ENCODE assay signal across 13 cellular contexts in genomic region chr1:85148524-85149250, GRCh38. TPM values are rescaled to one million over a fixed set of nuclear protein-coding genes. Genes with fewer than 3 reads are reported as not detected.
DNase-seq lines count a peak whose midpoint lies in the region; ATAC-seq and TF ChIP-seq lines count a peak whose summit lies in the region.
"Had no signal": no experiment of that assay in that cellular context is flagged by ENCODE, and none has a peak within 500 bp of the region (broad histone marks: within the 10 kb centered on the region; RNA-seq: fewer than 3 reads in every experiment).

No MANE protein-coding gene starts in this region.

- no peaks in the 10 kb centered on the region for H3K27me3 ChIP-seq in upper lobe of left lung
- peaks cover 8% of the 10 kb centered on the region; the same call in 1 of the 2 replicates for H3K27me3 ChIP-seq in SK-N-SH (ENCODE audit: insufficient read depth)
- H3K27me3 ChIP-seq: BLaER1 treated with 17β-estradiol and CSF1 and Interleukin-3, amounts not matched to agents 10 nM and 100 nM; brain microvascular endothelial cell had no signal

- TF ChIP-seq CTCF in upper lobe of left lung (IDR thresholded peaks at IDR 0.05) (no peak), SK-N-SH (IDR thresholded peaks at IDR 0.05) (no peak), OCI-LY7 (conservative IDR thresholded peaks at IDR 0.05; ENCODE audit: low read length) (no peak)

- no peaks in the 10 kb centered on the region for H3F3A ChIP-seq in SK-N-SH (replicated peaks; ENCODE audit: insufficient read depth)

- H3K9me2 ChIP-seq in SK-N-SH (no peaks in the 10 kb centered on the region), OCI-LY7 (ENCODE audit: insufficient read depth, low read length) (no peaks in the 10 kb centered on the region)

- intact Hi-C loops in activated naive CD4-positive, alpha-beta T cell treated with anti-CD3 and anti-CD28 coated beads for 36 hours (cut with micrococcal nuclease), result loop anchor here (2.0 kb wide), 1 partner anchor 52 kb away; the partner anchor contains the start of gene SYDE2
- intact Hi-C loops in OCI-LY7 (cut with micrococcal nuclease; ENCODE audit: unreplicated experiment), result no loop called here

- no peak for TF ChIP-seq RAD21 in SK-N-SH (IDR thresholded peaks at IDR 0.05; ENCODE audit: low read length)

- no peak for TF ChIP-seq POLR2A in upper lobe of left lung (IDR thresholded peaks at IDR 0.05)

- no peak overlapping the region for H3K9ac ChIP-seq in SK-N-SH
- H3K9ac ChIP-seq: BLaER1 treated with 17β-estradiol and CSF1 and Interleukin-3, amounts not matched to agents 10 nM and 100 nM had no signal

- H2AFZ ChIP-seq in SK-N-SH (ENCODE audit: low read depth), result no peak overlapping the region
- no peak overlapping the region for H2AFZ ChIP-seq in OCI-LY7 (ENCODE audit: low read length)

- no peaks in the 10 kb centered on the region for H3K27me3 Mint-ChIP-seq in activated naive CD4-positive, alpha-beta T cell treated with anti-CD3 and anti-CD28 coated beads for 36 hours (ENCODE audit: low read depth)
- H3K27me3 Mint-ChIP-seq in T-helper 2 cell treated with Interferon-gamma antibody and Interleukin-4, amounts not matched to agents 5 μg/mL and 100 μg/mL, for 36 hours (ENCODE audit: low read depth), result no peaks in the 10 kb centered on the region
- peaks cover 4 to 6% of the 10 kb centered on the region in 2 donors for H3K27me3 Mint-ChIP-seq in stimulated activated naive B cell treated with anti-CD40 and anti-IgM and Interleukin-4, amounts not matched to agents 10 μg/mL and 1 μg/mL and 100 μg/mL, for 72 hours

- H3K36me3 Mint-ChIP-seq in activated naive CD4-positive, alpha-beta T cell treated with anti-CD3 and anti-CD28 coated beads for 36 hours (ENCODE audit: low read depth), result peaks cover 1% of the 10 kb centered on the region
- peaks cover 2% of the 10 kb centered on the region for H3K36me3 Mint-ChIP-seq in T-helper 2 cell treated with Interferon-gamma antibody and Interleukin-4, amounts not matched to agents 5 μg/mL and 100 μg/mL, for 36 hours (ENCODE audit: low read depth)
- H3K36me3 Mint-ChIP-seq in stimulated activated naive B cell treated with anti-CD40 and anti-IgM and Interleukin-4, amounts not matched to agents 10 μg/mL and 1 μg/mL and 100 μg/mL, for 72 hours, result no peaks in the 10 kb centered on the region

- H3K4me2 ChIP-seq in SK-N-SH, result no peak overlapping the region
- no peak overlapping the region for H3K4me2 ChIP-seq in OCI-LY7 (ENCODE audit: low read length)

- POLR2A ChIA-PET in SK-N-SH (lab: Yijun Ruan, JAX) (no interaction called here), OCI-LY7 (lab: Charles Lee) (interaction anchor here (0.7 to 0.8 kb wide), 2 partner anchors 12 to 14 kb away, joined by 3 to 4 read pairs; no protein-coding TSS in a partner anchor)

- CTCF ChIA-PET in activated naive CD4-positive, alpha-beta T cell treated with anti-CD3 and anti-CD28 coated beads for 36 hours (lab: Charles Lee), result no interaction called here
- CTCF ChIA-PET in SK-N-SH (lab: Yijun Ruan, JAX) (interaction anchor here (0.6 kb wide), 1 partner anchor 40 kb away, joined by 3 read pairs; no protein-coding TSS in a partner anchor), OCI-LY7 (lab: Charles Lee; ENCODE audit: unreplicated experiment) (no interaction called here)

- no peak overlapping the region for H3K27ac ChIP-seq in upper lobe of left lung
- H3K27ac ChIP-seq in SK-N-SH (ENCODE audit: low read depth in 2 of 2, low read length in 1 of 2), result no peak overlapping the region
- no peak overlapping the region for H3K27ac ChIP-seq in OCI-LY7 (ENCODE audit: low read depth, low read length, poor library complexity, severe bottlenecking)
- H3K27ac ChIP-seq: BLaER1 treated with 17β-estradiol and CSF1 and Interleukin-3, amounts not matched to agents 10 nM and 100 nM; brain microvascular endothelial cell; thoracic aorta had no signal

- H3K9me3 ChIP-seq in upper lobe of left lung (no peaks in the 10 kb centered on the region), SK-N-SH (no peaks in the 10 kb centered on the region), OCI-LY7 (ENCODE audit: low read length) (no peaks in the 10 kb centered on the region)
- H3K9me3 ChIP-seq: BLaER1 treated with 17β-estradiol and CSF1 and Interleukin-3, amounts not matched to agents 10 nM and 100 nM; thoracic aorta had no signal

- H3K36me3 ChIP-seq in upper lobe of left lung (no peaks in the 10 kb centered on the region), SK-N-SH (replicated peaks in 1 of 2; ENCODE audit: control insufficient read depth in 1 of 2, insufficient read depth in 2 of 2, low read length in 1 of 2) (no peaks in the 10 kb centered on the region), OCI-LY7 (ENCODE audit: insufficient read depth, low read length) (no peaks in the 10 kb centered on the region)
- H3K36me3 ChIP-seq: BLaER1 treated with 17β-estradiol and CSF1 and Interleukin-3, amounts not matched to agents 10 nM and 100 nM; brain microvascular endothelial cell; thoracic aorta had no signal

- peaks cover 19% of the 10 kb centered on the region for H3K4me1 Mint-ChIP-seq in activated naive CD4-positive, alpha-beta T cell treated with anti-CD3 and anti-CD28 coated beads for 36 hours (ENCODE audit: low read depth)
- peaks cover 35% of the 10 kb centered on the region for H3K4me1 Mint-ChIP-seq in T-helper 2 cell treated with Interferon-gamma antibody and Interleukin-4, amounts not matched to agents 5 μg/mL and 100 μg/mL, for 36 hours (ENCODE audit: low read depth)
- peaks cover 10 to 13% of the 10 kb centered on the region in 2 donors for H3K4me1 Mint-ChIP-seq in stimulated activated naive B cell treated with anti-CD40 and anti-IgM and Interleukin-4, amounts not matched to agents 10 μg/mL and 1 μg/mL and 100 μg/mL, for 72 hours

- no TSS peak for BruUV-seq in OCI-LY7 (replicated peaks; lab: Mats Ljungman, UMichigan)

- TF ChIP-seq EP300 in upper lobe of left lung (IDR thresholded peaks at IDR 0.05) (no peak), SK-N-SH (IDR thresholded peaks at IDR 0.05; ENCODE audit: borderline replicate concordance in 1 of 2, low read depth in 1 of 2, low read length in 1 of 2) (no peak)

- no peaks in the 10 kb centered on the region for H3K9me3 Mint-ChIP-seq in activated naive CD4-positive, alpha-beta T cell treated with anti-CD3 and anti-CD28 coated beads for 36 hours
- no peaks in the 10 kb centered on the region for H3K9me3 Mint-ChIP-seq in T-helper 2 cell treated with Interferon-gamma antibody and Interleukin-4, amounts not matched to agents 5 μg/mL and 100 μg/mL, for 36 hours
- peaks cover 0 to 1% of the 10 kb centered on the region in 2 donors for H3K9me3 Mint-ChIP-seq in stimulated activated naive B cell treated with anti-CD40 and anti-IgM and Interleukin-4, amounts not matched to agents 10 μg/mL and 1 μg/mL and 100 μg/mL, for 72 hours

- H3K4me3 Mint-ChIP-seq in activated naive CD4-positive, alpha-beta T cell treated with anti-CD3 and anti-CD28 coated beads for 36 hours, result no peak overlapping the region
- H3K4me3 Mint-ChIP-seq in T-helper 2 cell treated with Interferon-gamma antibody and Interleukin-4, amounts not matched to agents 5 μg/mL and 100 μg/mL, for 36 hours, result peak overlapping the region; percentile 19
- no peak overlapping the region for H3K4me3 Mint-ChIP-seq in stimulated activated naive B cell treated with anti-CD40 and anti-IgM and Interleukin-4, amounts not matched to agents 10 μg/mL and 1 μg/mL and 100 μg/mL, for 72 hours

- H3K79me2 ChIP-seq in SK-N-SH (ENCODE audit: insufficient read depth) (no peaks in the 10 kb centered on the region), OCI-LY7 (ENCODE audit: insufficient read depth, low read depth, low read length) (no peaks in the 10 kb centered on the region)

- H3K27ac Mint-ChIP-seq in activated naive CD4-positive, alpha-beta T cell treated with anti-CD3 and anti-CD28 coated beads for 36 hours, result no peak overlapping the region
- H3K27ac Mint-ChIP-seq in T-helper 2 cell treated with Interferon-gamma antibody and Interleukin-4, amounts not matched to agents 5 μg/mL and 100 μg/mL, for 36 hours, result peak overlapping the region; percentile 56
- H3K27ac Mint-ChIP-seq in stimulated activated naive B cell treated with anti-CD40 and anti-IgM and Interleukin-4, amounts not matched to agents 10 μg/mL and 1 μg/mL and 100 μg/mL, for 72 hours, result peak overlapping the region; percentile 62

- peak; percentile 96 for ATAC-seq in HG02884 (IDR thresholded peaks at IDR 0.05; ENCODE audit: unreplicated experiment)
- ATAC-seq in stimulated activated naive B cell treated with anti-CD40 and anti-IgM and Interleukin-4, amounts not matched to agents 10 μg/mL and 1 μg/mL and 100 μg/mL, for 72 hours (replicated peaks), result peak; percentile 96 to 99
- no peak for ATAC-seq in upper lobe of left lung (ENCODE audit: low FRiP score in 2 of 2)
- ATAC-seq: naive thymus-derived CD4-positive, alpha-beta T cell had no signal

- no peaks in the 10 kb centered on the region for H4K20me1 ChIP-seq in SK-N-SH (ENCODE audit: insufficient read depth)
- H4K20me1 ChIP-seq in OCI-LY7 (ENCODE audit: insufficient read depth, low read length), result no peaks in the 10 kb centered on the region
- H4K20me1 ChIP-seq: BLaER1 treated with 17β-estradiol and CSF1 and Interleukin-3, amounts not matched to agents 10 nM and 100 nM had no signal

- peak; percentile 51 for DNase-seq in activated naive CD4-positive, alpha-beta T cell treated with anti-CD3 and anti-CD28 coated beads for 36 hours
- DNase-seq in activated naive CD4-positive, alpha-beta T cell (lab: John Stamatoyannopoulos, UW), result no peak
- DNase-seq in T-helper 2 cell treated with Interferon-gamma antibody and Interleukin-4, amounts not matched to agents 5 μg/mL and 100 μg/mL, for 36 hours (ENCODE audit: low spot score), result peak; percentile 35
- DNase-seq in stimulated activated naive B cell treated with anti-CD40 and anti-IgM and Interleukin-4, amounts not matched to agents 10 μg/mL and 1 μg/mL and 100 μg/mL, for 72 hours, result peak; percentile 18
- DNase-seq in upper lobe of left lung, result no peak
- no peak for DNase-seq in SK-N-SH
- DNase-seq in OCI-LY7 (ENCODE audit: low spot score), result no peak
- DNase-seq: brain microvascular endothelial cell; naive thymus-derived CD4-positive, alpha-beta T cell; NCI-H446 treated with DMSO at 0.1 percent for 48 hours had no signal

- H3K4me1 ChIP-seq in upper lobe of left lung (no peaks in the 10 kb centered on the region), SK-N-SH (ENCODE audit: control insufficient read depth in 1 of 2, insufficient read depth in 2 of 2, low read depth in 1 of 2, low read length in 1 of 2) (no peaks in the 10 kb centered on the region), OCI-LY7 (ENCODE audit: insufficient read depth, low read length, poor library complexity, severe bottlenecking) (no peaks in the 10 kb centered on the region)

- H3K4me3 ChIP-seq in upper lobe of left lung (no peak overlapping the region), SK-N-SH (ENCODE audit: low read depth in 2 of 2, low read length in 1 of 2) (no peak overlapping the region), OCI-LY7 (ENCODE audit: low read depth, low read length, poor library complexity, severe bottlenecking) (no peak overlapping the region)
- H3K4me3 ChIP-seq: BLaER1 treated with 17β-estradiol and CSF1 and Interleukin-3, amounts not matched to agents 10 nM and 100 nM; thoracic aorta had no signal

RNA-seq across cellular contexts. Expression of gene SYDE2, which starts 52.1 kb away (rescaled TPM):
- total RNA-seq in activated naive CD4-positive, alpha-beta T cell treated with anti-CD3 and anti-CD28 coated beads for 36 hours, result 1 to 10 TPM; 4.4 to 5.1 TPM
- total RNA-seq in upper lobe of left lung, result 10 to 100 TPM; 14.3 to 38.5 (median 23.2) TPM
- not detected in 2 replicates for polyA plus RNA-seq in SK-N-SH (2012; rRNA removed)
- under 0.01 TPM in 1 of 2 replicates, not detected in the other for polyA plus RNA-seq in SK-N-SH (2012; cell fraction: cytosol; rRNA removed)
- 0.01 TPM in 1 of 2 replicates, not detected in the other for polyA plus RNA-seq in SK-N-SH (2012; cell fraction: nucleus; rRNA removed)
- not detected in 2 replicates for total RNA-seq in OCI-LY7 (2014; rRNA removed; shearing (Covaris generic))
- not detected in 2 replicates for total RNA-seq in OCI-LY7 (2022)

Comparison
In these comparisons a context has a peak if more than half of its experiments do, and no peak if none do; other contexts are left out.
1. DNase-seq: peak in activated naive CD4-positive, alpha-beta T cell treated with anti-CD3 and anti-CD28 coated beads for 36 hours (single experiment), T-helper 2 cell treated with Interferon-gamma antibody and Interleukin-4, amounts not matched to agents 5 μg/mL and 100 μg/mL, for 36 hours (single experiment) and stimulated activated naive B cell treated with anti-CD40 and anti-IgM and Interleukin-4, amounts not matched to agents 10 μg/mL and 1 μg/mL and 100 μg/mL, for 72 hours (single experiment); none in activated naive CD4-positive, alpha-beta T cell (0 of 4), upper lobe of left lung (0 of 2), SK-N-SH (single experiment) and OCI-LY7 (single experiment).
2. ATAC-seq: peak in HG02884 (single experiment) and stimulated activated naive B cell treated with anti-CD40 and anti-IgM and Interleukin-4, amounts not matched to agents 10 μg/mL and 1 μg/mL and 100 μg/mL, for 72 hours (2 of 2); none in upper lobe of left lung (0 of 2).
3. RNA of gene SYDE2, which starts 52.1 kb away (total RNA-seq): 14.3 to 38.5 TPM in upper lobe of left lung and 4.4 to 5.1 TPM in activated naive CD4-positive, alpha-beta T cell treated with anti-CD3 and anti-CD28 coated beads for 36 hours; not detected in OCI-LY7; every median in the first group is over 4 times any median in the second.